In genomic region chr15:29291067-29291466, GRCh38 we compare ENCODE assay signal across 34 cellular contexts.
"Had no signal": no experiment of that assay in that cellular context is flagged by ENCODE, and none has a peak within 500 bp of the region (broad histone marks: within the 10 kb centered on the region; RNA-seq: fewer than 3 reads in every experiment).

No MANE protein-coding gene starts in this region.

- H3K27ac ChIP-seq: adrenal gland, ascending aorta, body of pancreas, brain microvascular endothelial cell, breast epithelium, cardiac muscle cell had no signal

- ATAC-seq: activated naive CD4-positive, alpha-beta T cell treated with anti-CD3 and anti-CD28 coated beads, Interleukin-2, amount 50 U/mL, for 72 hours; activated naive CD8-positive, alpha-beta T cell treated with anti-CD3 and anti-CD28 coated beads, Interleukin-2, amount 50 U/mL, for 24 hours; activated T-cell treated with anti-CD3 and anti-CD28 coated beads, Interleukin-2, amount 50 U/mL, for 4 hours; activated T-cell treated with anti-CD3 and anti-CD28 coated beads, Interleukin-2, amount 50 U/mL, for 72 hours; activated T-helper 17 cell treated with anti-CD3 and anti-CD28 coated beads, Interleukin-2, amount 50 U/mL, for 72 hours; body of pancreas had no signal

- FAIRE-seq: astrocyte, bronchial epithelial cell had no signal

- H3K27me3 ChIP-seq: adrenal gland, ascending aorta, body of pancreas, brain microvascular endothelial cell, breast epithelium, cardiac muscle cell had no signal

- H3K9me3 ChIP-seq: adrenal gland, ascending aorta, body of pancreas, breast epithelium had no signal

- H3K36me3 ChIP-seq: adrenal gland, ascending aorta, brain microvascular endothelial cell, breast epithelium, cardiac muscle cell had no signal

- DNase-seq: activated effector memory CD4-positive, alpha-beta T cell treated with anti-CD3 and anti-CD28 coated beads, Interleukin-2, amount 50 U/mL, for 16 hours; activated effector memory CD4-positive, alpha-beta T cell treated with Interleukin-2 at 50 U/mL for 16 hours; activated gamma-delta T cell; activated gamma-delta T cell treated with Interleukin-2 at 50 U/mL for 16 hours; activated naive CD4-positive, alpha-beta T cell; activated naive CD4-positive, alpha-beta T cell treated with anti-CD3 and anti-CD28 coated beads for 36 hours; activated naive CD4-positive, alpha-beta T cell treated with anti-CD3 and anti-CD28 coated beads, Interleukin-2, amount 10 ng/mL, durations not matched to agents 7 days and 5 days; activated naive CD4-positive, alpha-beta T cell treated with anti-CD3 and anti-CD28 coated beads, Interleukin-2, amount 50 U/mL, for 16 hours; activated naive CD4-positive, alpha-beta T cell treated with Interleukin-2 at 50 U/mL for 16 hours; activated naive CD8-positive, alpha-beta T cell treated with anti-CD3 and anti-CD28 coated beads for 36 hours; activated naive CD8-positive, alpha-beta T cell treated with anti-CD3 and anti-CD28 coated beads, Interleukin-2, amount 10 ng/mL, durations not matched to agents 7 days and 5 days; activated naive CD8-positive, alpha-beta T cell treated with anti-CD3 and anti-CD28 coated beads, Interleukin-2, amount 50 U/mL, for 24 hours; activated T-cell treated with anti-CD3 and anti-CD28 coated beads, Interleukin-2, amount 50 U/mL, for 1 hour; activated T-cell treated with anti-CD3 and anti-CD28 coated beads, Interleukin-2, amount 50 U/mL, for 24 hours; activated T-cell treated with anti-CD3 and anti-CD28 coated beads, Interleukin-2, amount 50 U/mL, for 4 hours; activated T-cell treated with anti-CD3 and anti-CD28 coated beads, Interleukin-2, amount 50 U/mL, for 48 hours; activated T-cell treated with anti-CD3 and anti-CD28 coated beads, Interleukin-2, amount 50 U/mL, for 72 hours; adrenal gland; amniotic stem cell; amygdala; anterior cingulate cortex; aorta; body of pancreas; brain microvascular endothelial cell; caudate nucleus; central memory CD4-positive, alpha-beta T cell; cerebellar nuclear complex had no signal

- H3K4me1 ChIP-seq: adrenal gland, ascending aorta, body of pancreas, breast epithelium had no signal

- H3K4me3 ChIP-seq: adrenal gland, ascending aorta, body of pancreas, breast epithelium, cardiac muscle cell had no signal
